Comparison of ENCODE assay signal across 18 cellular contexts in the genomic region with DNA sequence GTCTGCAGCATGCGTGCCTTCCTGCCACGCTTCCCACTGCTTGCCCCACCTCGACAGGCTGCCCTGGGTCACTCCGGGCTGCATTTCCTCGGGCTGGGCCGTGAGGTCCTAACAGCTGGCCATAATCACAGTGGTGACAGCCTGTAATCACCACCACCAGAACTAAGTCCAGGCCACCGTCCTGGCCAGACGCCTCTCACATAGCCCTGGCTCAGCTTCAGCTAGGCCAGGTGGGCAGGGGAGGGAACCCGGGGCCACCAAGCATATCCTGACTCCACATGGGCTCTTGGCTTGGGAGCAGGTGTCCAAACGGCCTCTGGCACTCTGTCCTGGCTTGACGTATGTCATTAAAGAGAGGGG.
DNase-seq lines count a peak whose midpoint lies in the region; ATAC-seq and TF ChIP-seq lines count a peak whose summit lies in the region.
"Had no signal": no experiment of that assay in that cellular context is flagged by ENCODE, and none has a peak within 500 bp of the region (broad histone marks: within the 10 kb centered on the region; RNA-seq: fewer than 3 reads in every experiment).

No MANE protein-coding gene starts in this region.

- no peaks in the 10 kb centered on the region for H3K9me3 ChIP-seq in lower lobe of right lung
- no peaks in the 10 kb centered on the region for H3K9me3 ChIP-seq in mammary epithelial cell (replicated peaks; ENCODE audit: insufficient read depth, low read length)
- H3K9me3 ChIP-seq: BE2C had no signal

- CTCF ChIA-PET in mammary epithelial cell (lab: Charles Lee; ENCODE audit: low non-redundant PET) = no interaction called here

- DNase-seq in NCI-H69 (lab: John Stamatoyannopoulos, UW) = peak; percentile 23
- peak; percentile 66 for DNase-seq in cerebellar cortex (ENCODE audit: low spot score)
- peak; percentile 83 for DNase-seq in left ventricle myocardium superior
- DNase-seq in lower lobe of right lung = peak; percentile 32
- DNase-seq in mammary epithelial cell = no peak
- DNase-seq in ACHN = no peak
- DNase-seq in NCI-H1092 treated with DMSO at 0.1 percent for 48 hours (lab: John Stamatoyannopoulos, UW) = no peak
- DNase-seq: BE2C; CD4-positive, CD25-positive, alpha-beta regulatory T cell; GM23248; HCEC 1CT; KBM-7; NCI-H1694 treated with DMSO at 0.1 percent for 48 hours; NCI-H748 treated with DMSO at 0.1 percent for 48 hours; OCI-M1; SHP77 treated with DMSO at 0.1 percent for 48 hours had no signal

- no peaks in the 10 kb centered on the region for H4K20me1 ChIP-seq in mammary epithelial cell (ENCODE audit: insufficient read depth, low read length)

- H3K4me3 ChIP-seq in lower lobe of right lung = no peak overlapping the region
- no peak overlapping the region for H3K4me3 ChIP-seq in mammary epithelial cell (replicated peaks in 1 of 3; ENCODE audit: insufficient read depth in 1 of 3, low read depth in 2 of 3, low read length in 3 of 3)
- H3K4me3 ChIP-seq: GM12878, GM23248 had no signal

- intact Hi-C loops in left ventricle myocardium superior (cut with micrococcal nuclease) (no loop called here), lower lobe of right lung (cut with DNase I) (no loop called here), mammary epithelial cell (cut with micrococcal nuclease) (no loop called here)

- H3K27me3 ChIP-seq in lower lobe of right lung (ENCODE audit: low read depth) (no peaks in the 10 kb centered on the region), mammary epithelial cell (ENCODE audit: insufficient read depth, low read length) (no peaks in the 10 kb centered on the region)
- H3K27me3 ChIP-seq: BE2C had no signal

- 64% methylated on average over 8 of the region's 11 CpGs for WGBS in mammary epithelial cell (ENCODE audit: low coverage, missing lambda C conversion rate)

- H3K27ac ChIP-seq in lower lobe of right lung (no peak overlapping the region), mammary epithelial cell (ENCODE audit: insufficient read depth, low read depth, low read length) (no peak overlapping the region)
- H3K27ac ChIP-seq: GM23248 had no signal

- no peaks in the 10 kb centered on the region for H3K36me3 ChIP-seq in lower lobe of right lung
- no peaks in the 10 kb centered on the region for H3K36me3 ChIP-seq in mammary epithelial cell (ENCODE audit: insufficient read depth, low read length)
- H3K36me3 ChIP-seq: BE2C had no signal

- H3K4me1 ChIP-seq in lower lobe of right lung (no peaks in the 10 kb centered on the region), mammary epithelial cell (ENCODE audit: insufficient read depth, low read length) (peaks cover 17% of the 10 kb centered on the region)
- H3K4me1 ChIP-seq: BE2C had no signal

- dilution Hi-C loops in mammary epithelial cell (cut with HindIII; ENCODE audit: low sequenced_read_pairs) = no loop called here

- no peak overlapping the region for H2AFZ ChIP-seq in mammary epithelial cell (ENCODE audit: low read depth, low read length)
- H2AFZ ChIP-seq: GM23248 had no signal

- BruUV-seq in mammary epithelial cell (replicated peaks; lab: Mats Ljungman, UMichigan) = no TSS peak

- in situ Hi-C loops in mammary epithelial cell (cut with MboI; ENCODE audit: low sequenced_read_pairs in 2 of 2) (loop anchor here in 1 of 2 donors (25.0 kb wide), 1 partner anchor 445 kb away; a partner anchor contains a TSS), ACHN (cut with HindIII; ENCODE audit: low pct_ligation_motif_present, low pct_unique_long_range_greater_than_20kb, low sequenced_read_pairs) (no loop called here)

- TF ChIP-seq CTCF in lower lobe of right lung (IDR thresholded peaks at IDR 0.05) (no peak), mammary epithelial cell (conservative IDR thresholded peaks at IDR 0.05 in 1 of 2, IDR thresholded peaks at IDR 0.05 in 1 of 2; ENCODE audit: extremely low read depth in 1 of 2, insufficient read depth in 1 of 2, low read depth in 1 of 2, low read length in 2 of 2) (no peak)

- ATAC-seq in left ventricle myocardium superior (peak; percentile 90), lower lobe of right lung (no peak), HG03045 (IDR thresholded peaks at IDR 0.05; ENCODE audit: unreplicated experiment) (no peak)
- ATAC-seq: GM12878 had no signal

- no peak overlapping the region for H3K4me2 ChIP-seq in mammary epithelial cell (ENCODE audit: insufficient read depth, low read depth, low read length)

- no peak overlapping the region for H3K9ac ChIP-seq in mammary epithelial cell (ENCODE audit: insufficient read depth, low read length)
- H3K9ac ChIP-seq: GM23248 had no signal

- H3K79me2 ChIP-seq in mammary epithelial cell (ENCODE audit: insufficient read depth, low read length) = no peaks in the 10 kb centered on the region

Comparison
In these comparisons a context has a peak if more than half of its experiments do, and no peak if none do; other contexts are left out.
1. DNase-seq: peak in NCI-H69 (single experiment), cerebellar cortex (single experiment), left ventricle myocardium superior (single experiment) and lower lobe of right lung (single experiment); none in mammary epithelial cell (single experiment), ACHN (single experiment) and NCI-H1092 treated with DMSO at 0.1 percent for 48 hours (single experiment).